ENCODE assay signal across 8 cellular contexts in the genomic region with DNA sequence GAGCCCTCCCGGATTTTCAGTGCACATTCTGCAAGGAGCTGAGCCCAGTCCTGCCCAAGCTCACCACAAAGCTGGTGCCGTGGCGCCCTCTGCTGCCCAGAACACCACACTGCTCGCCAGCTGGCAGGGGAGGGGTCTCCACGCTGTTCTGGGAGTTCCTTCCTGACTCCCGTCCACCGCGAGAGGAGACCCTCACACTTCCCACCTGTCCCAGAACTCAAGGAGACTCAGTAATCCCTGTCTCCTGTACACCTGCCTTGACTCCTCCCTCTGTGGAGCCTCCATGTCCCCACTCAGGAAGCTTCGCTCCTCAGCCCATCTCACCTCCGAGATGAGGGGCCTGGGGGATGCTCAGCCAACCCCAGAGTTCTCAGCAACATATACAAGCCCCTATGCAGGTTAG. TPM values are rescaled to one million over a fixed set of nuclear protein-coding genes. Genes with fewer than 3 reads are reported as not detected.
DNase-seq lines count a peak whose midpoint lies in the region; ATAC-seq lines count a peak whose summit lies in the region.

No MANE protein-coding gene starts in this region.

- POLR2A ChIA-PET in activated CD4-positive, alpha-beta T cell treated with anti-CD3 and anti-CD28 coated beads for 36 hours (lab: Charles Lee) = no interaction called here

- H3K27ac Mint-ChIP-seq in activated CD4-positive, alpha-beta T cell treated with anti-CD3 and anti-CD28 coated beads for 36 hours = no peak overlapping the region

- H3K36me3 Mint-ChIP-seq in activated CD4-positive, alpha-beta T cell treated with anti-CD3 and anti-CD28 coated beads for 36 hours (ENCODE audit: low read depth) = no peaks in the 10 kb centered on the region

- peaks cover 30% of the 10 kb centered on the region for H3K4me1 Mint-ChIP-seq in activated CD4-positive, alpha-beta T cell treated with anti-CD3 and anti-CD28 coated beads for 36 hours

- no peak overlapping the region for H3K4me3 Mint-ChIP-seq in activated CD4-positive, alpha-beta T cell treated with anti-CD3 and anti-CD28 coated beads for 36 hours

- H3K9me2 ChIP-seq in Karpas-422 (replicated peaks; ENCODE audit: insufficient read depth, low read length) = no peaks in the 10 kb centered on the region

- H2AFZ ChIP-seq in Karpas-422 (ENCODE audit: low read length) = no peak overlapping the region

- ATAC-seq in activated CD4-positive, alpha-beta T cell treated with anti-CD3 and anti-CD28 coated beads for 36 hours = peak; percentile 77
- ATAC-seq in left lobe of liver (peak; percentile 67), HG02852 (IDR thresholded peaks at IDR 0.05; ENCODE audit: unreplicated experiment) (no peak), GM19463 (IDR thresholded peaks at IDR 0.05; ENCODE audit: unreplicated experiment) (no peak)

- H4K20me1 ChIP-seq in Karpas-422 (ENCODE audit: insufficient read depth, low read depth, low read length) = peaks cover 3% of the 10 kb centered on the region; the same call in 1 of the 2 replicates

- H3K27me3 Mint-ChIP-seq in activated CD4-positive, alpha-beta T cell treated with anti-CD3 and anti-CD28 coated beads for 36 hours = no peaks in the 10 kb centered on the region

- no peak overlapping the region for H3K4me3 ChIP-seq in Karpas-422 (ENCODE audit: low read length)

- DNase-seq in DMS53 (lab: John Stamatoyannopoulos, UW) (peak; percentile 54), Karpas-422 (peak; percentile 80), cerebellum (ENCODE audit: low spot score) (peak; percentile 70), left lobe of liver (ENCODE audit: low spot score) (no peak)
- peak; percentile 83 for DNase-seq in activated CD4-positive, alpha-beta T cell treated with anti-CD3 and anti-CD28 coated beads for 36 hours
- DNase-seq in stimulated activated CD8-positive, alpha-beta memory T cell treated with anti-CD3 and anti-CD28 coated beads, Interleukin-12 subunit alpha, Interleukin-12 subunit beta, amount 100 ng/mL, for 1 hour (ENCODE audit: low read depth) = peak; percentile 33

- H3K9me3 Mint-ChIP-seq in activated CD4-positive, alpha-beta T cell treated with anti-CD3 and anti-CD28 coated beads for 36 hours (ENCODE audit: low read depth) = no peaks in the 10 kb centered on the region

- peaks cover 19% of the 10 kb centered on the region for H3K4me1 ChIP-seq in Karpas-422 (ENCODE audit: low read length)

- intact Hi-C loops in activated CD4-positive, alpha-beta T cell treated with anti-CD3 and anti-CD28 coated beads for 36 hours (cut with DNase I, micrococcal nuclease) = loop anchor here (1.0 to 5.0 kb wide), 7 partner anchors 104 to 396 kb away; partner anchors contain the start of gene CDH23 (in 1 of the 2)

- H3K36me3 ChIP-seq in Karpas-422 (ENCODE audit: insufficient read depth, low read length) = no peaks in the 10 kb centered on the region

- no peaks in the 10 kb centered on the region for H3K27me3 ChIP-seq in Karpas-422 (ENCODE audit: low read length)

- CTCF ChIA-PET in activated CD4-positive, alpha-beta T cell treated with anti-CD3 and anti-CD28 coated beads for 36 hours (lab: Charles Lee) = interaction anchor here (0.5 to 4.9 kb wide), 45 partner anchors 9 to 772 kb away, joined by 3 to 63 read pairs (median 4); partner anchors contain the start of genes CDH23 and VSIR

- H3K27ac ChIP-seq in Karpas-422 (ENCODE audit: low read length) = no peak overlapping the region

- H3K9ac ChIP-seq in Karpas-422 (ENCODE audit: low read length) = no peak overlapping the region

- no peaks in the 10 kb centered on the region for H3K9me3 ChIP-seq in Karpas-422 (ENCODE audit: low read length)

- H3K79me2 ChIP-seq in Karpas-422 (ENCODE audit: low read length) = no peaks in the 10 kb centered on the region

- no peak overlapping the region for H3K4me2 ChIP-seq in Karpas-422 (ENCODE audit: low read depth, low read length, poor library complexity, severe bottlenecking)

RNA-seq across cellular contexts. Expression of gene C10orf105, which starts 11.3 kb away (rescaled TPM):
- not detected in 2 replicates for total RNA-seq in Karpas-422 (2014; rRNA removed; shearing (Covaris generic); ENCODE audit: low replicate concordance)
- total RNA-seq in activated CD4-positive, alpha-beta T cell treated with anti-CD3 and anti-CD28 coated beads for 36 hours = under 1 TPM; 0.34 to 0.40 TPM
- total RNA-seq in cerebellum = 1.00 TPM
- total RNA-seq in left lobe of liver = not detected

Comparison
In these comparisons a context has a peak if more than half of its experiments do, and no peak if none do; other contexts are left out.
1. ATAC-seq: peak in activated CD4-positive, alpha-beta T cell treated with anti-CD3 and anti-CD28 coated beads for 36 hours (single experiment) and left lobe of liver (single experiment); none in HG02852 (single experiment) and GM19463 (single experiment).